Comparison of ENCODE assay signal across 11 cellular contexts in the genomic region with DNA sequence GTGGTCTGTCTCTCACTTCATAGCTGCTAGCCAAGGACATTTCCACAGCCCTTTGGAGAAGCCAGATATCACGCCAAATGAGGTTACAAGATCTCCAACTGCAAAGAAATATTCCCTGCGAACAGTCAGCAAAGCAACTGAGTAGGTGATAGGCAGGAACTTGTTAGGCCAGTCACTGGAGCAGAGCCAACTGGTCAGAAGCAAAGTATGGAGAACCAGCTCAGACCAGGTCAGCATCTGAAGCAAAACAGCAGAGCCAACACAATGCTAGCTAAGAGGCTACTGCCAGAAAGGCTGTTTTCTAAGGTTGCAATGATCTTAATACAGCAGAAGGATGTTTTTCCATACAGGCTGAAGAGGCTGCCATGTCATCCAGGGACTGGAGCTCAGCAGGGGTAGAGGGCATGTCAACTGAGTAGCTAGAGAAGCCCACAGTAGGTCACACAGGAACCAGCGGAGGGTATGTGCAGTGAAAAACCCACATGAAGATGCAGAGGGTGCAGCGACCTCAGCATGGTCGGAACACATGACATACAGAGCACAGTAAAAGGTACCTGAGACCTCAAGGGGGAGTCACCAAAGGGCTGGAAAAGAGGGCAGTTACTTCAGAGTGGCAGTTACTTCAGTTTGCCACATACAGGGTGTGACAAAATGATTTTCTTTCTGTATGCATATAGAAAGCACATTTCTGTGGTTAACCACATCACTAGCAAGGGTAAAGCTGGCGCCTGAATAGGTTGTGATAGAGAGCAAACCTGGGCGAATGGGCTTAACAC. TPM values are rescaled to one million over a fixed set of nuclear protein-coding genes. Genes with fewer than 3 reads are reported as not detected.
DNase-seq lines count a peak whose midpoint lies in the region; ATAC-seq, FAIRE-seq and TF ChIP-seq lines count a peak whose summit lies in the region.
"Had no signal": no experiment of that assay in that cellular context is flagged by ENCODE, and none has a peak within 500 bp of the region (broad histone marks: within the 10 kb centered on the region; RNA-seq: fewer than 3 reads in every experiment).

No MANE protein-coding gene starts in this region.

- RAD21 ChIA-PET in GM12878 (lab: Charles Lee; ENCODE audit: unreplicated experiment): no interaction called here

- 0 out of 2 replicates have a peak, but pooled peaks cover 3% of the 10 kb centered on the region for H4K20me1 ChIP-seq in GM12878 (ENCODE audit: control insufficient read depth, insufficient read depth)

- SMC1A ChIA-PET in GM12878 (lab: Charles Lee; ENCODE audit: uncharacterized antibody, unreplicated experiment): interaction anchor here (0.8 to 2.6 kb wide), 5 partner anchors 8 to 167 kb away, joined by 3 to 10 read pairs (median 3); no protein-coding TSS in a partner anchor

- no peak; the same call in 1 of the 2 replicates for TF ChIP-seq POLR2A in GM12878 (IDR thresholded peaks at IDR 0.05; ENCODE audit: low read depth, low read length)

- FAIRE-seq in GM12878 (lab: Jason Lieb, UNC): no peak
- FAIRE-seq: GM18507 had no signal

- DNase-seq in Jurkat, Clone E6-1 (ENCODE audit: low read depth, low spot score): peak; percentile 100
- peak; percentile 33 for DNase-seq in activated CD4-positive, CD25-positive, alpha-beta regulatory T cell treated with anti-CD3 and anti-CD28 coated beads, Interleukin-2, amount 50 U/mL, for 16 hours (ENCODE audit: low read depth, low spot score)
- DNase-seq in GM12878 (ENCODE audit: low read depth, low spot score): no peak
- DNase-seq in stimulated activated CD8-positive, alpha-beta memory T cell treated with anti-CD3 and anti-CD28 coated beads, Interleukin-4, amount 100 ng/mL, for 48 hours: peak; percentile 75
- DNase-seq in cerebellum (ENCODE audit: low spot score): no peak
- DNase-seq in LoVo (ENCODE audit: low spot score): no peak
- no peak for DNase-seq in NCI-H1694 (lab: John Stamatoyannopoulos, UW)
- no peak for DNase-seq in AG08395 (ENCODE audit: low spot score)

- peaks cover 0 to 5% of the 10 kb centered on the region in 2 experiments for H3K36me3 ChIP-seq in GM12878 (ENCODE audit: control insufficient read depth in 2 of 2, insufficient read depth in 2 of 2, low read length in 1 of 2)

- peak overlapping the region; percentile 34 for H3K4me3 ChIP-seq in Jurkat, Clone E6-1 (ENCODE audit: low read length)
- H3K4me3 ChIP-seq in GM12878: no peak overlapping the region

- H3K27ac ChIP-seq in GM12878 (ENCODE audit: control insufficient read depth, insufficient read depth): no peak overlapping the region

- H3K4me2 ChIP-seq in GM12878 (ENCODE audit: control insufficient read depth, insufficient read depth): 0 out of 2 replicates have a peak overlapping the region, but pooled peaks have one; percentile 0

- ATAC-seq in GM12878: peak; percentile 89

- no peak for TF ChIP-seq EP300 in GM12878 (IDR thresholded peaks at IDR 0.05; ENCODE audit: borderline replicate concordance in 1 of 2, control insufficient read depth in 1 of 2, low read depth in 2 of 2, low read length in 2 of 2)

- in situ Hi-C loops in GM12878 (cut with MboI): no loop called here

- BruUV-seq in GM12878 (replicated peaks; lab: Mats Ljungman, UMichigan): no TSS peak

- TF ChIP-seq RAD21 in GM12878 (IDR thresholded peaks at IDR 0.05; ENCODE audit: insufficient read depth, low read depth, low read length): no peak

- WGBS in GM12878 (ENCODE audit: insufficient coverage, insufficient replicate concordance, low lambda C conversion rate, missing lambda C conversion rate): 72% methylated on average over 7 of the region's 7 CpGs

- no peaks in the 10 kb centered on the region for H3K9me3 ChIP-seq in GM12878 (replicated peaks; ENCODE audit: control insufficient read depth, insufficient read depth, low read length)

- intact Hi-C loops in GM12878 (cut with micrococcal nuclease; ENCODE audit: unreplicated experiment): loop anchor here (5.0 kb wide), 1 partner anchor 663 kb away; no protein-coding TSS in a partner anchor

- CTCF ChIA-PET in GM12878 (lab: Yijun Ruan, JAX): interaction anchor here (0.8 to 4.6 kb wide), 12 partner anchors 7 to 378 kb away, joined by 3 to 40 read pairs (median 4); a partner anchor contains a TSS

- H3K9ac ChIP-seq in GM12878 (ENCODE audit: control insufficient read depth, insufficient read depth, low read length): no peak overlapping the region

- no peaks in the 10 kb centered on the region for H3K79me2 ChIP-seq in GM12878 (ENCODE audit: control insufficient read depth, insufficient read depth, low read length)

- H2AFZ ChIP-seq in GM12878 (ENCODE audit: control insufficient read depth, low read depth, low read length): no peak overlapping the region

- POLR2A ChIA-PET in GM12878 (lab: Charles Lee): no interaction called here

- H3K27me3 ChIP-seq in GM12878 (replicated peaks in 1 of 2; ENCODE audit: control insufficient read depth in 2 of 2, insufficient read depth in 2 of 2, low read length in 1 of 2): no peaks in the 10 kb centered on the region

- TF ChIP-seq CTCF in GM12878 (IDR thresholded peaks at IDR 0.05 in 2 of 3, conservative IDR thresholded peaks at IDR 0.05 in 1 of 3; ENCODE audit: control insufficient read depth in 2 of 3, extremely low read depth in 1 of 3, insufficient read depth in 1 of 3, low read depth in 3 of 3, low read length in 3 of 3): no peak

- peaks cover 8% of the 10 kb centered on the region; the same call in 1 of the 2 replicates for H3K4me1 ChIP-seq in GM12878 (ENCODE audit: control insufficient read depth, insufficient read depth, low read length)

RNA-seq across cellular contexts. Expression of a gene that starts 8.9 kb away (rescaled TPM):
- polyA plus RNA-seq in Jurkat, Clone E6-1 (2012; ENCODE audit: insufficient read depth, insufficient read length): 62.2 TPM
- total RNA-seq in GM12878 (2013; cell fraction: nucleolus; rRNA removed): 118 and 120 TPM in 2 replicates
- total RNA-seq in GM12878 (2014; rRNA removed): 5.8 and 6.6 TPM in 2 replicates
- total RNA-seq in GM12878 (2014; rRNA removed; fragmentation: Illumina TruSeq; extraction: Trizol): 3.9 and 4.4 TPM in 2 replicates
- 10.6 and 12.4 TPM in 2 replicates for total RNA-seq in GM12878 (2021)
- 14.6 TPM for polyA plus RNA-seq in GM12878 (2011; ENCODE audit: low read depth)
- polyA plus RNA-seq in GM12878 (2011; rRNA removed): 21.2 and 24.3 TPM in 2 replicates
- 11.2 and 13.9 TPM in 2 replicates for polyA plus RNA-seq in GM12878 (2011; cell fraction: cytosol; rRNA removed)
- polyA plus RNA-seq in GM12878 (2011; cell fraction: nucleus; rRNA removed): 185 and 225 TPM in 2 replicates
- polyA plus RNA-seq in GM12878 (2012): 18.3 and 19.6 TPM in 2 replicates
- polyA plus RNA-seq in GM12878 (2014; fragmentation: Illumina TruSeq; extraction: Trizol): 10.9 and 13.6 TPM in 2 replicates
- polyA plus RNA-seq in GM12878 (2014; fragmentation: Nextera tagmentation; extraction: Ambion mirVana): 1 to 10 TPM; 3.4 to 5.8 TPM
- polyA plus RNA-seq in GM12878 (2014; rRNA removed): 13.2 and 13.4 TPM in 2 replicates
- 10 to 100 TPM in 1 of 2 experiments, 1 to 10 TPM in 1; 9.2 to 11.0 TPM for polyA plus RNA-seq in GM12878 (2016; fragmentation: Nextera tagmentation; extraction: Ambion mirVana)
- 12.7 and 14.6 TPM in 2 replicates for polyA minus RNA-seq in GM12878 (2011; rRNA and poly(A)+ RNA removed)
- 0.53 and 1.8 TPM in 2 replicates for polyA minus RNA-seq in GM12878 (2011; cell fraction: cytosol; rRNA and poly(A)+ RNA removed)
- polyA minus RNA-seq in GM12878 (2011; cell fraction: nucleus; rRNA and poly(A)+ RNA removed): 27.7 and 36.7 TPM in 2 replicates
- total RNA-seq in cerebellum: 10.8 TPM

RNA-seq across cellular contexts. Expression of a gene that starts 18.9 kb away (rescaled TPM):
- 172 TPM for polyA plus RNA-seq in Jurkat, Clone E6-1 (2012; ENCODE audit: insufficient read depth, insufficient read length)
- 199 and 220 TPM in 2 replicates for total RNA-seq in GM12878 (2013; cell fraction: nucleolus; rRNA removed)
- total RNA-seq in GM12878 (2014; rRNA removed): 344 and 365 TPM in 2 replicates
- 230 and 249 TPM in 2 replicates for total RNA-seq in GM12878 (2014; rRNA removed; fragmentation: Illumina TruSeq; extraction: Trizol)
- 203 and 211 TPM in 2 replicates for total RNA-seq in GM12878 (2021)
- 158 TPM for polyA plus RNA-seq in GM12878 (2011; ENCODE audit: low read depth)
- polyA plus RNA-seq in GM12878 (2011; rRNA removed): 214 and 287 TPM in 2 replicates
- polyA plus RNA-seq in GM12878 (2011; cell fraction: cytosol; rRNA removed): 488 and 543 TPM in 2 replicates
- 213 and 224 TPM in 2 replicates for polyA plus RNA-seq in GM12878 (2011; cell fraction: nucleus; rRNA removed)
- 197 and 205 TPM in 2 replicates for polyA plus RNA-seq in GM12878 (2012)
- 169 and 180 TPM in 2 replicates for polyA plus RNA-seq in GM12878 (2014; fragmentation: Illumina TruSeq; extraction: Trizol)
- polyA plus RNA-seq in GM12878 (2014; fragmentation: Nextera tagmentation; extraction: Ambion mirVana): 100 to 1,000 TPM; 475 to 572 TPM
- polyA plus RNA-seq in GM12878 (2014; rRNA removed): 421 and 443 TPM in 2 replicates
- polyA plus RNA-seq in GM12878 (2016; fragmentation: Nextera tagmentation; extraction: Ambion mirVana): 100 to 1,000 TPM; 500 to 536 TPM
- 192 and 275 TPM in 2 replicates for polyA minus RNA-seq in GM12878 (2011; rRNA and poly(A)+ RNA removed)
- 39.2 and 52.5 TPM in 2 replicates for polyA minus RNA-seq in GM12878 (2011; cell fraction: cytosol; rRNA and poly(A)+ RNA removed)
- 64.2 and 80.5 TPM in 2 replicates for polyA minus RNA-seq in GM12878 (2011; cell fraction: nucleus; rRNA and poly(A)+ RNA removed)
- 123 TPM for total RNA-seq in cerebellum

RNA-seq across cellular contexts. Expression of a gene that starts 25.0 kb away (rescaled TPM):
- polyA plus RNA-seq in Jurkat, Clone E6-1 (2012; ENCODE audit: insufficient read depth, insufficient read length): 42.6 TPM
- total RNA-seq in GM12878 (2013; cell fraction: nucleolus; rRNA removed): 50.6 and 53.4 TPM in 2 replicates
- 5.5 and 6.2 TPM in 2 replicates for total RNA-seq in GM12878 (2014; rRNA removed)
- total RNA-seq in GM12878 (2014; rRNA removed; fragmentation: Illumina TruSeq; extraction: Trizol): 14.1 and 14.8 TPM in 2 replicates
- total RNA-seq in GM12878 (2021): 32.2 TPM in 2 replicates
- 17.2 TPM for polyA plus RNA-seq in GM12878 (2011; ENCODE audit: low read depth)
- polyA plus RNA-seq in GM12878 (2011; rRNA removed): 15.5 and 22.4 TPM in 2 replicates
- polyA plus RNA-seq in GM12878 (2011; cell fraction: cytosol; rRNA removed): 9.2 and 11.1 TPM in 2 replicates
- 17.7 and 19.6 TPM in 2 replicates for polyA plus RNA-seq in GM12878 (2011; cell fraction: nucleus; rRNA removed)
- 16.6 and 20.0 TPM in 2 replicates for polyA plus RNA-seq in GM12878 (2012)
- polyA plus RNA-seq in GM12878 (2014; fragmentation: Illumina TruSeq; extraction: Trizol): 15.9 and 19.7 TPM in 2 replicates
- polyA plus RNA-seq in GM12878 (2014; fragmentation: Nextera tagmentation; extraction: Ambion mirVana): 1 to 10 TPM; 1.9 to 2.2 TPM
- 10.6 and 14.5 TPM in 2 replicates for polyA plus RNA-seq in GM12878 (2014; rRNA removed)
- 10 to 100 TPM; 35.7 to 37.2 TPM for polyA plus RNA-seq in GM12878 (2016; fragmentation: Nextera tagmentation; extraction: Ambion mirVana)
- polyA minus RNA-seq in GM12878 (2011; rRNA and poly(A)+ RNA removed): 19.2 and 22.6 TPM in 2 replicates
- 4.4 and 5.3 TPM in 2 replicates for polyA minus RNA-seq in GM12878 (2011; cell fraction: cytosol; rRNA and poly(A)+ RNA removed)
- 10.2 and 13.8 TPM in 2 replicates for polyA minus RNA-seq in GM12878 (2011; cell fraction: nucleus; rRNA and poly(A)+ RNA removed)
- 22.0 TPM for total RNA-seq in cerebellum

RNA-seq across cellular contexts. Expression of a gene that starts 47.9 kb away (rescaled TPM):
- polyA plus RNA-seq in Jurkat, Clone E6-1 (2012; ENCODE audit: insufficient read depth, insufficient read length): 2.2 TPM
- total RNA-seq in GM12878 (2013; cell fraction: nucleolus; rRNA removed): 0.22 TPM in 1 of 2 replicates, not detected in the other
- total RNA-seq in GM12878 (2014; rRNA removed) (not detected in 2 replicates), GM12878 (2014; rRNA removed; fragmentation: Illumina TruSeq; extraction: Trizol) (not detected in 2 replicates), GM12878 (2021) (not detected in 2 replicates), cerebellum (not detected)
- not detected for polyA plus RNA-seq in GM12878 (2011; ENCODE audit: low read depth)
- polyA plus RNA-seq in GM12878 (2011; rRNA removed) (not detected in 2 replicates), GM12878 (2014; fragmentation: Illumina TruSeq; extraction: Trizol) (not detected in 2 replicates), GM12878 (2014; fragmentation: Nextera tagmentation; extraction: Ambion mirVana) (not detected), GM12878 (2014; rRNA removed) (not detected in 2 replicates), GM12878 (2016; fragmentation: Nextera tagmentation; extraction: Ambion mirVana) (not detected)
- not detected in 2 replicates for polyA plus RNA-seq in GM12878 (2011; cell fraction: cytosol; rRNA removed)
- not detected in 2 replicates for polyA plus RNA-seq in GM12878 (2011; cell fraction: nucleus; rRNA removed)
- 0.07 and 0.09 TPM in 2 replicates for polyA plus RNA-seq in GM12878 (2012)
- polyA minus RNA-seq in GM12878 (2011; rRNA and poly(A)+ RNA removed): not detected in 2 replicates
- not detected in 2 replicates for polyA minus RNA-seq in GM12878 (2011; cell fraction: cytosol; rRNA and poly(A)+ RNA removed)
- not detected in 2 replicates for polyA minus RNA-seq in GM12878 (2011; cell fraction: nucleus; rRNA and poly(A)+ RNA removed)
- total RNA-seq: posterior vena cava; T-helper 1 cell treated with Interleukin-12 subunit alpha and Interleukin-12 subunit beta and Interleukin-4 antibody, amounts not matched to agents 30 ng/mL and 1 ng/mL, for 36 hours had no signal

Comparison
In these comparisons a context has a peak if more than half of its experiments do, and no peak if none do; other contexts are left out.
1. DNase-seq: peak in Jurkat, Clone E6-1 (single experiment), activated CD4-positive, CD25-positive, alpha-beta regulatory T cell treated with anti-CD3 and anti-CD28 coated beads, Interleukin-2, amount 50 U/mL, for 16 hours (single experiment) and stimulated activated CD8-positive, alpha-beta memory T cell treated with anti-CD3 and anti-CD28 coated beads, Interleukin-4, amount 100 ng/mL, for 48 hours (single experiment); none in GM12878 (single experiment), cerebellum (single experiment), LoVo (single experiment), NCI-H1694 (single experiment) and AG08395 (single experiment).